In genomic region chr11:96219981-96220623, GRCh38 we compare ENCODE assay signal across 9 cellular contexts.
DNase-seq lines count a peak whose midpoint lies in the region; ATAC-seq, FAIRE-seq and TF ChIP-seq lines count a peak whose summit lies in the region.
"Had no signal": no experiment of that assay in that cellular context is flagged by ENCODE, and none has a peak within 500 bp of the region (broad histone marks: within the 10 kb centered on the region; RNA-seq: fewer than 3 reads in every experiment).

No MANE protein-coding gene starts in this region.

- 0 out of 2 replicates have a peak overlapping the region, but pooled peaks have one; percentile 16 for H3K9ac ChIP-seq in GM23248

- H3K9me3 ChIP-seq in GM23248 (ENCODE audit: low read depth) (no peaks in the 10 kb centered on the region), Peyer's patch (no peaks in the 10 kb centered on the region), gastrocnemius medialis (no peaks in the 10 kb centered on the region)

- intact Hi-C loops in gastrocnemius medialis (cut with DNase I; ENCODE audit: low total_unique reads): no loop called here

- H3K27ac ChIP-seq in GM23248 (peak overlapping the region; percentile 46), Peyer's patch (peak overlapping the region in 3 of 4 donors; percentile 15 to 59 (median 50)), gastrocnemius medialis (peak overlapping the region in 2 of 4 donors; percentile 27 to 29)

- no peak overlapping the region for H2AFZ ChIP-seq in GM23248

- H3K4me3 ChIP-seq in GM23248 (peak overlapping the region; percentile 15; the same call in 1 of the 2 replicates), Peyer's patch (no peak overlapping the region), gastrocnemius medialis (no peak overlapping the region)

- WGBS in GM23248 (ENCODE audit: low coverage in 1 of 2, low lambda C conversion rate in 2 of 2, missing lambda C conversion rate in 2 of 2), 2 experiments: 21 to 26% methylated on average over 3 of the region's 3 CpGs

- no peaks in the 10 kb centered on the region for H4K20me1 ChIP-seq in GM23248 (ENCODE audit: insufficient read depth)

- peak; percentile 29 to 41 for ATAC-seq in gastrocnemius medialis
- no peak for ATAC-seq in GM19395 (IDR thresholded peaks at IDR 0.05; ENCODE audit: unreplicated experiment)

- DNase-seq in GM23248: peak; percentile 88
- DNase-seq in Peyer's patch: peak in 2 of 3 donors; percentile 62
- peak; percentile 64 for DNase-seq in fibroblast of gingiva (ENCODE audit: low read depth)
- DNase-seq in gastrocnemius medialis: no peak
- no peak for DNase-seq in D721Med (ENCODE audit: insufficient read length, low spot score)
- DNase-seq in activated gamma-delta T cell treated with Interleukin-2 at 50 U/mL for 16 hours: no peak
- DNase-seq: NCI-H510A had no signal

- H3K4me1 ChIP-seq in GM23248 (ENCODE audit: insufficient read depth): peaks cover 41% of the 10 kb centered on the region
- H3K4me1 ChIP-seq in Peyer's patch: peaks cover 0 to 37% (median 11%) of the 10 kb centered on the region in 4 donors
- H3K4me1 ChIP-seq in gastrocnemius medialis: peaks cover 17 to 29% of the 10 kb centered on the region in 2 donors

- H3F3A ChIP-seq in GM23248 (ENCODE audit: insufficient read depth): peaks cover 37% of the 10 kb centered on the region

- peak overlapping the region; percentile 61 for H3K4me2 ChIP-seq in GM23248 (ENCODE audit: unreplicated experiment)

- no peaks in the 10 kb centered on the region for H3K36me3 ChIP-seq in GM23248 (ENCODE audit: low read depth)
- H3K36me3 ChIP-seq in Peyer's patch: no peaks in the 10 kb centered on the region
- H3K36me3 ChIP-seq in gastrocnemius medialis: no peaks in the 10 kb centered on the region

- FAIRE-seq in D721Med (lab: Jason Lieb, UNC): no peak
- FAIRE-seq: colon had no signal

- peaks cover 99% of the 10 kb centered on the region for H3K79me2 ChIP-seq in GM23248 (ENCODE audit: insufficient read depth)

- no peaks in the 10 kb centered on the region for H3K9me2 ChIP-seq in GM23248 (ENCODE audit: insufficient read depth)

- no peak for TF ChIP-seq POLR2A in Peyer's patch (IDR thresholded peaks at IDR 0.05)
- TF ChIP-seq POLR2A in gastrocnemius medialis (IDR thresholded peaks at IDR 0.05): no peak

- H3K27me3 ChIP-seq in GM23248 (replicated peaks; ENCODE audit: insufficient read depth): no peaks in the 10 kb centered on the region
- no peaks in the 10 kb centered on the region for H3K27me3 ChIP-seq in Peyer's patch
- H3K27me3 ChIP-seq in gastrocnemius medialis: no peaks in the 10 kb centered on the region

- no peak for TF ChIP-seq CTCF in Peyer's patch (IDR thresholded peaks at IDR 0.05)
- no peak for TF ChIP-seq CTCF in gastrocnemius medialis (IDR thresholded peaks at IDR 0.05 in 4 of 5, conservative IDR thresholded peaks at IDR 0.05 in 1 of 5)
- no peak for TF ChIP-seq CTCF in D721Med (IDR thresholded peaks at IDR 0.05; ENCODE audit: insufficient read depth, missing control alignments)

- in situ Hi-C loops in GM23248 (cut with MboI) (no loop called here), gastrocnemius medialis (cut with MboI; ENCODE audit: low sequenced_read_pairs in 4 of 4) (no loop called here)

Comparison
In these comparisons a context has a peak if more than half of its experiments do, and no peak if none do; other contexts are left out.
1. DNase-seq: peak in GM23248 (single experiment), Peyer's patch (2 of 3) and fibroblast of gingiva (single experiment); none in gastrocnemius medialis (0 of 2), D721Med (single experiment) and activated gamma-delta T cell treated with Interleukin-2 at 50 U/mL for 16 hours (single experiment).